In the genomic region with DNA sequence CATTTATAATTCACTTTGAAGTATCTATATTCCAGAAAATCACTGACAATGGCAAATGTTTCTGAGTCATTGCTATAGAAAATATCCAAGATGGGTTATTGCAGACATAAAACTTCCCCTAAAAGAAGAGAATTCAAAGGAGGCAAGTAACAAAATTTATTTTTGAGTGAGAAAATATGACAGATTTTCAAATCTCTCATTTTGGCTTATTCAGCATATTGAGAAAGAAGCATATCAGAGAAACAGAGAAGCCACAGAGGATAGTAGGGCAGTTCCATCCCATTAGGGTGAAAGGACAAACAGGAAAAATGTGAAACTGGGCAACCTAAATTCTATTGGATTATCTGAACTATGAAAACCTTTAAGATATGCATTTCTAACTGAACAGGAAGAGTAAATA, we compare ENCODE assay signal across 7 cellular contexts.
"Had no signal": no experiment of that assay in that cellular context is flagged by ENCODE, and none has a peak within 500 bp of the region (broad histone marks: within the 10 kb centered on the region; RNA-seq: fewer than 3 reads in every experiment).

No MANE protein-coding gene starts in this region.

- H3K4me3 Mint-ChIP-seq: IgD-negative memory B cell had no signal

- H3K27me3 Mint-ChIP-seq: IgD-negative memory B cell had no signal

- H3K9ac ChIP-seq: KMS-11 had no signal

- DNase-seq: Karpas-422, KBM-7, KG1 had no signal

- H3K4me1 Mint-ChIP-seq: IgD-negative memory B cell had no signal

- H3K36me3 Mint-ChIP-seq: IgD-negative memory B cell had no signal

- H3K27ac Mint-ChIP-seq: IgD-negative memory B cell had no signal

- FAIRE-seq: HTR-8/SVneo had no signal

- H3K4me2 ChIP-seq: KMS-11 had no signal

- H3K27ac ChIP-seq: HL-60, KMS-11 had no signal
